In the genomic region with DNA sequence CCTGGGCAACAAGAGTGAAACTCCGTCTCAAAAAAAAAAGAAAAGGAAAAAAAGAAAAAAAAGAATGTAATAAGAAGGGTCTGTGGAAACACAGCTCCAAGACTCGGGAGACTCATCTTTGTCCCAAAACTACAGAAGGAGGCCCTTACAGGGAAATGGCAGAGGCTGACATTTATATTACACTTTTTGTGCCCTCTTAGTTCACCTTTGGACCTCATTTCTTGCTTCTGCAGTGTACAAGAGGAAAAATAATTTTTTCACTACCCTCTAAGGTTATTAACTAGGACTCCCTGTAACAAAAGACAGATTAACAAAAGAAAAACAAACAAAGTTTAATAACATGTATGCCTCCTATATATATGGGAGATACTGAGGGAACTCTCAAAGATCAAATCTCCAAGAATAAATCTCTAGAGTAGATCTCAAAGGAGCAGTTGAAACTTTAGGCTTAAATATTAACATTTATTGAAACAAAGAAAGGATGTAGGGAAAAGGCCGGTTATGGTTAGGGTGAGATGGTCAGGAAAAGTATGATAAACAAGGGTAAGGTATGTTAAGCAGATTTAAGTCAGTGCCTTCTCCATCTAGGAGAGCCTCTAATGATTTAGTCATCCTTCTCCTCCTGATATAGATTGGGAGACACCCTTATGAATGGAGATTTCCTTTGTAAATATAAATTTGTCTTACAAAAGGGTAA, we compare ENCODE assay signal across 26 cellular contexts.
"Had no signal": no experiment of that assay in that cellular context is flagged by ENCODE, and none has a peak within 500 bp of the region (broad histone marks: within the 10 kb centered on the region; RNA-seq: fewer than 3 reads in every experiment).

No MANE protein-coding gene starts in this region.

- H3K27ac ChIP-seq: Peyer's patch, RWPE1, SJSA1 had no signal

- ATAC-seq: activated CD4-positive, alpha-beta T cell treated with anti-CD3 and anti-CD28 coated beads for 36 hours; activated CD8-positive, alpha-beta T cell treated with anti-CD3 and anti-CD28 coated beads for 36 hours; SK-N-SH treated with all-trans-retinoic acid at 6 μM for 48 hours had no signal

- H3K9me3 ChIP-seq: MG63, Peyer's patch had no signal

- H3K36me3 ChIP-seq: MG63, Peyer's patch, SJSA1 had no signal

- H3K4me3 ChIP-seq: MG63, Peyer's patch, SJSA1 had no signal

- H3K4me1 ChIP-seq: Peyer's patch, SJSA1 had no signal

- DNase-seq: activated CD4-positive, alpha-beta T cell treated with anti-CD3 and anti-CD28 coated beads for 36 hours; activated CD4-positive, CD25-positive, alpha-beta regulatory T cell; activated CD8-positive, alpha-beta memory T cell treated with anti-CD3 and anti-CD28 coated beads, Interleukin-2, amount 50 U/mL, for 4 hours; activated CD8-positive, alpha-beta T cell treated with anti-CD3 and anti-CD28 coated beads for 36 hours; activated naive CD4-positive, alpha-beta T cell treated with anti-CD3 and anti-CD28 coated beads, Interleukin-2, amount 50 U/mL, for 16 hours; aorta; central memory CD4-positive, alpha-beta T cell; IMR-90; KG1; MG63; MV-4-11; NCI-H1092 treated with DMSO at 0.1 percent for 48 hours; NCI-H1417 treated with DMSO at 0.1 percent for 48 hours; NCI-H1694; NCI-H2029; NCI-H2107; NCI-H510A treated with DMSO at 0.1 percent for 48 hours; NCI-H69; Peyer's patch; Right ventricle myocardium superior; SW 1271; T-helper 9 cell had no signal

- H3K4me3 Mint-ChIP-seq: activated CD4-positive, alpha-beta T cell treated with anti-CD3 and anti-CD28 coated beads for 36 hours; activated CD8-positive, alpha-beta T cell treated with anti-CD3 and anti-CD28 coated beads for 36 hours; T-helper 1 cell treated with Interleukin-12 subunit alpha and Interleukin-12 subunit beta and Interleukin-4 antibody, amounts not matched to agents 30 μg/mL and 1 μg/mL, for 36 hours had no signal

- H3K27me3 ChIP-seq: MG63, Peyer's patch, SJSA1 had no signal

- H3K27ac Mint-ChIP-seq: activated CD4-positive, alpha-beta T cell treated with anti-CD3 and anti-CD28 coated beads for 36 hours; activated CD8-positive, alpha-beta T cell treated with anti-CD3 and anti-CD28 coated beads for 36 hours; T-helper 1 cell treated with Interleukin-12 subunit alpha and Interleukin-12 subunit beta and Interleukin-4 antibody, amounts not matched to agents 30 μg/mL and 1 μg/mL, for 36 hours had no signal

- H3K9me3 Mint-ChIP-seq: activated CD8-positive, alpha-beta T cell treated with anti-CD3 and anti-CD28 coated beads for 36 hours; T-helper 1 cell treated with Interleukin-12 subunit alpha and Interleukin-12 subunit beta and Interleukin-4 antibody, amounts not matched to agents 30 μg/mL and 1 μg/mL, for 36 hours had no signal
